In the genomic region with DNA sequence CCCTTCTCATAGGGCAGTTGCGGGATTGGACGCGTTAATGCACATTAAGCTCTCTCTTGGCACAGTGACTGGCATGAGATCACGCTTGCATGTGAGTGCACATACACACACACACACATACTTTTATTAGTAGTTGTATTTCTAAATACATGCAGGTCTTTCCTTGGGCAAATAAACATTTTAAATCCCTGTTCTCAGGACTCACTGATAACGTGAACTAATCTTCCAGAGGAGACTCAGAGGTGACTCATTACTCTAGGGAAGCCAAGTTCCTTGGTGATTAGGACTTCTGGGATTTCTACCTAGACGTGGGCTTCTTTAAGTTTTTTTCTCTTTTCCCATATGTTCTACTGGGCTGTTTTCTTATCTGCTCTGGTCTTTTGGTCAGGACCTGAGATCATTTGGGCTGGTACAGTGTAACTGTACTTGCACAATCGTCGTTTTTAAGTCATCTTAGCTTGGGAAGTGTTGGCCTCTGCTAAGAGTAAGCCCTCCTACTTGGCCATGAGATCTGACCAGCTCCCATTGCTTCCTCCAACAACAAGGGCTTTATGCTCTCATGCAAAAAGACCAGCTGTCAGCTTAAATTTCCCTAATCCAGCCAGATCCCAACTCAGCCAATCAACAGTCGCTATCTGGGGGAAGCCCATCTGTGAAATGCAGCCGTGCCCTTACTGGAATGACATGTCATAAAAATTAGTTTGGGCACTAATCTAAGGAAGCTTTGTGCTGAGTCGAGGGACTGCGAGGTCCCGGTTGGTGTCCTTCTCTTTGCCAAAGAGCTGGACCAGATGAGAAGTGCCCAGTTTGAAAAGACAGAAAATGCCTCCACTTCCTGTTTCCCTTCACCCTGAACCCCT, we compare ENCODE assay signal across 10 cellular contexts.
DNase-seq lines count a peak whose midpoint lies in the region; ATAC-seq and TF ChIP-seq lines count a peak whose summit lies in the region.
"Had no signal": no experiment of that assay in that cellular context is flagged by ENCODE, and none has a peak within 500 bp of the region (broad histone marks: within the 10 kb centered on the region; RNA-seq: fewer than 3 reads in every experiment).

No MANE protein-coding gene starts in this region.

- no peaks in the 10 kb centered on the region for H3K9me3 Mint-ChIP-seq in IgD-negative memory B cell
- H3K9me3 Mint-ChIP-seq: CD8-positive, alpha-beta memory T cell had no signal

- ATAC-seq in lung (ENCODE audit: insufficient read depth, low FRiP score), result peak; percentile 24
- ATAC-seq in HG03442 (IDR thresholded peaks at IDR 0.05; ENCODE audit: unreplicated experiment), result no peak

- H3K27me3 ChIP-seq in AG04450 (ENCODE audit: control insufficient read depth, insufficient read depth, low read length) (no peaks in the 10 kb centered on the region), mammary epithelial cell (ENCODE audit: insufficient read depth, low read length) (no peaks in the 10 kb centered on the region), lung (ENCODE audit: control insufficient read depth, insufficient read depth) (no peaks in the 10 kb centered on the region)

- H3K4me3 Mint-ChIP-seq in IgD-negative memory B cell, result no peak overlapping the region
- H3K4me3 Mint-ChIP-seq: CD8-positive, alpha-beta memory T cell had no signal

- H3K36me3 ChIP-seq in mammary epithelial cell (ENCODE audit: insufficient read depth, low read length) (no peaks in the 10 kb centered on the region), lung (ENCODE audit: control insufficient read depth in 2 of 2, insufficient read depth in 2 of 2, low read length in 2 of 2) (no peaks in the 10 kb centered on the region)

- no peaks in the 10 kb centered on the region for H3K79me2 ChIP-seq in mammary epithelial cell (ENCODE audit: insufficient read depth, low read length)

- dilution Hi-C loops in mammary epithelial cell (cut with HindIII; ENCODE audit: low sequenced_read_pairs), result loop anchor here (5.0 kb wide), 1 partner anchor 62 kb away; no protein-coding TSS in a partner anchor

- no peak overlapping the region for H3K9ac ChIP-seq in mammary epithelial cell (ENCODE audit: insufficient read depth, low read length)

- in situ Hi-C loops in mammary epithelial cell (cut with MboI; ENCODE audit: low sequenced_read_pairs in 2 of 2), result no loop called here

- H3K36me3 Mint-ChIP-seq in IgD-negative memory B cell, result peaks cover 2% of the 10 kb centered on the region
- H3K36me3 Mint-ChIP-seq: CD8-positive, alpha-beta memory T cell had no signal

- DNase-seq in AG04450 (ENCODE audit: low read depth, low spot score), result peak; percentile 89
- DNase-seq in mammary epithelial cell, result peak; percentile 37
- DNase-seq in lung (ENCODE audit: low spot score), result no peak
- DNase-seq in DMS53 treated with DMSO at 0.1 percent for 48 hours (lab: John Stamatoyannopoulos, UW; ENCODE audit: unreplicated experiment), result no peak
- DNase-seq in activated naive CD4-positive, alpha-beta T cell treated with anti-CD3 and anti-CD28 coated beads, Interleukin-2, amount 50 U/mL, for 16 hours, result no peak
- DNase-seq in MV-4-11 (lab: John Stamatoyannopoulos, UW), result no peak
- DNase-seq: CD8-positive, alpha-beta memory T cell; NCI-H1417 treated with DMSO at 0.1 percent for 48 hours had no signal

- no peak overlapping the region for H2AFZ ChIP-seq in mammary epithelial cell (ENCODE audit: low read depth, low read length)

- no peaks in the 10 kb centered on the region for H4K20me1 ChIP-seq in mammary epithelial cell (ENCODE audit: insufficient read depth, low read length)

- BruUV-seq in mammary epithelial cell (replicated peaks; lab: Mats Ljungman, UMichigan), result no TSS peak

- no peaks in the 10 kb centered on the region for H3K9me3 ChIP-seq in AG04450 (ENCODE audit: control insufficient read depth, insufficient read depth, low read length)
- no peaks in the 10 kb centered on the region for H3K9me3 ChIP-seq in mammary epithelial cell (replicated peaks; ENCODE audit: insufficient read depth, low read length)
- no peaks in the 10 kb centered on the region for H3K9me3 ChIP-seq in lung (ENCODE audit: control insufficient read depth in 2 of 2, insufficient read depth in 1 of 2, low read length in 1 of 2)

- H3K4me1 Mint-ChIP-seq in IgD-negative memory B cell, result peaks cover 24 to 39% (median 31%) of the 10 kb centered on the region in 3 donors
- H3K4me1 Mint-ChIP-seq: CD8-positive, alpha-beta memory T cell had no signal

- CTCF ChIA-PET in AG04450 (lab: Charles Lee), result interaction anchor here (0.7 to 2.1 kb wide), 2 partner anchors 35 to 429 kb away, joined by 4 to 6 read pairs; no protein-coding TSS in a partner anchor
- CTCF ChIA-PET in mammary epithelial cell (lab: Charles Lee; ENCODE audit: low non-redundant PET), result no interaction called here

- H3K4me1 ChIP-seq in mammary epithelial cell (ENCODE audit: insufficient read depth, low read length) (peaks cover 4% of the 10 kb centered on the region), lung (ENCODE audit: control insufficient read depth in 2 of 2, insufficient read depth in 2 of 2, low read length in 2 of 2) (peaks cover 2 to 5% of the 10 kb centered on the region in 2 donors)

- no peak overlapping the region for H3K4me2 ChIP-seq in mammary epithelial cell (ENCODE audit: insufficient read depth, low read depth, low read length)

- no peaks in the 10 kb centered on the region for H3K27me3 Mint-ChIP-seq in IgD-negative memory B cell

- peak overlapping the region; percentile 19 to 64 (median 57) for H3K27ac Mint-ChIP-seq in IgD-negative memory B cell
- H3K27ac Mint-ChIP-seq: CD8-positive, alpha-beta memory T cell had no signal

- intact Hi-C loops in mammary epithelial cell (cut with micrococcal nuclease), result no loop called here

- WGBS in mammary epithelial cell (ENCODE audit: low coverage, missing lambda C conversion rate), result 71% methylated on average over 13 of the region's 13 CpGs
- 80% methylated on average over 13 of the region's 13 CpGs for WGBS in lung, 2 donors

- H3K27ac ChIP-seq in AG04450 (ENCODE audit: low read depth, low read length) (peak overlapping the region; percentile 84), mammary epithelial cell (ENCODE audit: insufficient read depth, low read depth, low read length) (no peak overlapping the region), lung (ENCODE audit: low read depth in 1 of 2, low read length in 1 of 2) (no peak overlapping the region)

- H3K4me3 ChIP-seq in AG04450 (ENCODE audit: low read depth, low read length) (no peak overlapping the region), mammary epithelial cell (replicated peaks in 1 of 3; ENCODE audit: insufficient read depth in 1 of 3, low read depth in 2 of 3, low read length in 3 of 3) (no peak overlapping the region), lung (no peak overlapping the region)

- TF ChIP-seq CTCF in AG04450 (IDR thresholded peaks at IDR 0.05; ENCODE audit: low read depth, low read length) (no peak), mammary epithelial cell (conservative IDR thresholded peaks at IDR 0.05 in 1 of 2, IDR thresholded peaks at IDR 0.05 in 1 of 2; ENCODE audit: extremely low read depth in 1 of 2, insufficient read depth in 1 of 2, low read depth in 1 of 2, low read length in 2 of 2) (no peak), lung (IDR thresholded peaks at IDR 0.05; ENCODE audit: control extremely low read depth, extremely low read depth) (no peak)

- POLR2A ChIA-PET in AG04450 (lab: Yijun Ruan, JAX), result no interaction called here

Comparison
In these comparisons a context has a peak if more than half of its experiments do, and no peak if none do; other contexts are left out.
1. DNase-seq: peak in AG04450 (single experiment) and mammary epithelial cell (single experiment); none in lung (single experiment), DMS53 treated with DMSO at 0.1 percent for 48 hours (single experiment), activated naive CD4-positive, alpha-beta T cell treated with anti-CD3 and anti-CD28 coated beads, Interleukin-2, amount 50 U/mL, for 16 hours (single experiment) and MV-4-11 (single experiment).